ENCODE assay signal across 1 cellular context in genomic region chr5:177307544-177308363, GRCh38.
TF ChIP-seq lines count a peak whose summit lies in the region.

No MANE protein-coding gene starts in this region.

TF ChIP-seq in HepG2, 621 proteins besides CTCF, POLR2A, EP300 and RAD21:
- TF ChIP-seq ZBTB20 (CRISPR knock-in tag; IDR thresholded peaks at IDR 0.05; ENCODE audit: borderline replicate concordance, low read depth) = 0 out of 2 replicates have a peak, but pooled peaks have one; percentile 36
- TF ChIP-seq AGO2 (optimal IDR thresholded peaks at IDR 0.05; ENCODE audit: low read depth, low read length) = peak; percentile 99
- peak; percentile 19; the same call in 1 of the 2 replicates for TF ChIP-seq PITX1 (CRISPR knock-in tag; IDR thresholded peaks at IDR 0.05)
- TF ChIP-seq ZBTB14 (CRISPR knock-in tag; IDR thresholded peaks at IDR 0.05) = no peak
- TF ChIP-seq AGO1 (IDR thresholded peaks at IDR 0.05; ENCODE audit: low read depth, low read length, poor library complexity, severe bottlenecking) = peak; percentile 93
- peak; percentile 18; the same call in 1 of the 2 replicates for TF ChIP-seq ZNF280B (CRISPR knock-in tag; IDR thresholded peaks at IDR 0.05; ENCODE audit: borderline replicate concordance)
- peak; percentile 19; the same call in 1 of the 2 replicates for TF ChIP-seq POLR2G (IDR thresholded peaks at IDR 0.05; ENCODE audit: low read depth, low read length)
- TF ChIP-seq PAF1 (CRISPR knock-in tag; IDR thresholded peaks at IDR 0.05) = no peak
- no peak for TF ChIP-seq ATF1 (CRISPR knock-in tag; IDR thresholded peaks at IDR 0.05)
- TF ChIP-seq DZIP1 (CRISPR knock-in tag; IDR thresholded peaks at IDR 0.05) = 0 out of 2 replicates have a peak, but pooled peaks have one; percentile 46
- TF ChIP-seq RBFOX2 (IDR thresholded peaks at IDR 0.05; ENCODE audit: low read depth, low read length) = peak; percentile 72
